ENCODE assay signal across 1 cellular context in the genomic region with DNA sequence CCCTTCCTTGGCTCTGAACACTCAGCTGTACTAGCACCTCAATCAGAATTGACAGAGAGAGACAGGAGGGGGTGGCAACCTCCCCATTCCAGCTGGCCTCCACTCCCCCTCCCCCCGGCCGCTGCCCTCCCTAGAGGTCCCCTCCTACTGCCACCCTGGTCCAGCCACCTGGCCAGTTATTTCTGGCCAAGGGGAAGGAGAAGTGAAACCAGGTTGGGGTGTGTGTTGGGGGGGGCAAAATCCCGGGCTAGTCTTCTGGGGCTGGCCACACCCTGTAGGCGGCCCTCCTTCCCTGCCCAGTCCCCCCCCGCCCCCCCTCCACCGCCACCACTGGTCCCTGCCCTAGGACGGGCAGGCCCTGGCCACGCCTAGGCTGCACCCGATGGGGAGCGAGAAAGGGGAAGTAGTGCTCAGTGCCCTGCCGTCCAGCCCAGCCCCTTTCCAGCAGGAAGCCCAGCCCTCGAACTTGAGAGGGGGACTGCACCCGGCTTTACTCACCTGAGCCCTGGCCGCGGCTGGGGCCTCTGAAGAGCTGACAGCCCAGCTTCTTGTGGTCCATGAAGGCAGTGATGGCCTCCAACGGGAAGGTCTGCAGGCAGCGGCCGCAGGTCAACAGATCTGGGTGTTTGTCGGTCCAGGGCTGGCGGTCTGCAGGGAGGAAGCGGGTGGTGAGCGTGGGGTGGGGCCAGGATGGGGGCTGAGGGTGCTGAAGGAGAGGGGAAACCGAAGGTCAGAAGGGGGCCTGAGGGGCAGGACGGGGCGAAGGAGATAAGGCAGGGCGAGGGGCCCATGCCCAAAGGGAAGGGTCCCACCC.
TF ChIP-seq lines count a peak whose summit lies in the region.

No MANE protein-coding gene starts in this region.

TF ChIP-seq in SK-N-SH, 30 proteins besides CTCF, POLR2A, EP300 and RAD21 (continued from another document):
- TF ChIP-seq, protein P1, sequence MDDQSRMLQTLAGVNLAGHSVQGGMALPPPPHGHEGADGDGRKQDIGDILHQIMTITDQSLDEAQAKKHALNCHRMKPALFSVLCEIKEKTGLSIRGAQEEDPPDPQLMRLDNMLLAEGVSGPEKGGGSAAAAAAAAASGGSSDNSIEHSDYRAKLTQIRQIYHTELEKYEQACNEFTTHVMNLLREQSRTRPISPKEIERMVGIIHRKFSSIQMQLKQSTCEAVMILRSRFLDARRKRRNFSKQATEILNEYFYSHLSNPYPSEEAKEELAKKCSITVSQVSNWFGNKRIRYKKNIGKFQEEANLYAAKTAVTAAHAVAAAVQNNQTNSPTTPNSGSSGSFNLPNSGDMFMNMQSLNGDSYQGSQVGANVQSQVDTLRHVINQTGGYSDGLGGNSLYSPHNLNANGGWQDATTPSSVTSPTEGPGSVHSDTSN (IDR thresholded peaks at IDR 0.05), result no peak
- TF ChIP-seq USF2 (IDR thresholded peaks at IDR 0.05; ENCODE audit: borderline replicate concordance, low read depth, low read length) (no peak), CHD2 (IDR thresholded peaks at IDR 0.05; ENCODE audit: low read length, partially characterized antibody) (no peak), TEAD4 (IDR thresholded peaks at IDR 0.05; ENCODE audit: borderline replicate concordance, insufficient read depth) (no peak), SIN3A (IDR thresholded peaks at IDR 0.05; ENCODE audit: borderline replicate concordance, low read depth, low read length) (no peak), MAX (IDR thresholded peaks at IDR 0.05; ENCODE audit: low read depth) (no peak), YY1 (IDR thresholded peaks at IDR 0.05; ENCODE audit: low read depth) (no peak), ELF1 (IDR thresholded peaks at IDR 0.05) (no peak), FOXM1 (IDR thresholded peaks at IDR 0.05; ENCODE audit: low read depth) (no peak), RFX5 (IDR thresholded peaks at IDR 0.05; ENCODE audit: low read length) (no peak), FOXJ3 (CRISPR knock-in tag; IDR thresholded peaks at IDR 0.05) (no peak)
- TF ChIP-seq, protein P2, sequence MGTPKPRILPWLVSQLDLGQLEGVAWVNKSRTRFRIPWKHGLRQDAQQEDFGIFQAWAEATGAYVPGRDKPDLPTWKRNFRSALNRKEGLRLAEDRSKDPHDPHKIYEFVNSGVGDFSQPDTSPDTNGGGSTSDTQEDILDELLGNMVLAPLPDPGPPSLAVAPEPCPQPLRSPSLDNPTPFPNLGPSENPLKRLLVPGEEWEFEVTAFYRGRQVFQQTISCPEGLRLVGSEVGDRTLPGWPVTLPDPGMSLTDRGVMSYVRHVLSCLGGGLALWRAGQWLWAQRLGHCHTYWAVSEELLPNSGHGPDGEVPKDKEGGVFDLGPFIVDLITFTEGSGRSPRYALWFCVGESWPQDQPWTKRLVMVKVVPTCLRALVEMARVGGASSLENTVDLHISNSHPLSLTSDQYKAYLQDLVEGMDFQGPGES (IDR thresholded peaks at IDR 0.05; ENCODE audit: low read depth, low read length), result no peak
